Comparison of ENCODE assay signal across 1 cellular context in genomic region chr12:79935624-79936040, GRCh38.
TF ChIP-seq lines count a peak whose summit lies in the region.

No MANE protein-coding gene starts in this region.

TF ChIP-seq in K562, 482 proteins besides CTCF, POLR2A, EP300 and RAD21 (continued from another document):
- TF ChIP-seq FOXO4 (CRISPR knock-in tag; IDR thresholded peaks at IDR 0.05): 0 out of 2 replicates have a peak, but pooled peaks have one; percentile 1
- TF ChIP-seq NR1H2 (CRISPR knock-in tag; IDR thresholded peaks at IDR 0.05): 0 out of 2 replicates have a peak, but pooled peaks have one; percentile 18
- TF ChIP-seq PURB (CRISPR knock-in tag; IDR thresholded peaks at IDR 0.05; ENCODE audit: low read depth): no peak
- TF ChIP-seq HMBOX1 (IDR thresholded peaks at IDR 0.05): 0 out of 2 replicates have a peak, but pooled peaks have one; percentile 43
- TF ChIP-seq ZBTB1 (CRISPR knock-in tag; IDR thresholded peaks at IDR 0.05; ENCODE audit: borderline replicate concordance, low read depth): no peak
- no peak for TF ChIP-seq ZNF717 (CRISPR knock-in tag; IDR thresholded peaks at IDR 0.05)
- TF ChIP-seq PATZ1 (CRISPR knock-in tag; IDR thresholded peaks at IDR 0.05; ENCODE audit: borderline replicate concordance): no peak
